In genomic region chr12:101761347-101761746, GRCh38 we compare ENCODE assay signal across 17 cellular contexts. TPM values are rescaled to one million over a fixed set of nuclear protein-coding genes. Genes with fewer than 3 reads are reported as not detected.
"Had no signal": no experiment of that assay in that cellular context is flagged by ENCODE, and none has a peak within 500 bp of the region (broad histone marks: within the 10 kb centered on the region; RNA-seq: fewer than 3 reads in every experiment).

No MANE protein-coding gene starts in this region.

- DNase-seq: activated CD4-positive, alpha-beta T cell treated with anti-CD3 and anti-CD28 coated beads, Interleukin-2, amount 10 ng/mL, durations not matched to agents 7 days and 5 days; activated CD4-positive, CD25-positive, alpha-beta regulatory T cell; activated CD8-positive, alpha-beta memory T cell treated with anti-CD3 and anti-CD28 coated beads for 24 hours; activated naive CD4-positive, alpha-beta T cell treated with anti-CD3 and anti-CD28 coated beads, Interleukin-2, amount 10 ng/mL, durations not matched to agents 7 days and 5 days; adrenal gland; erythroblast; foreskin melanocyte; heart right ventricle; left ventricle myocardium inferior; T-helper 17 cell; uterus had no signal

- H3K4me1 ChIP-seq: adrenal gland, neural progenitor cell, parathyroid adenoma, uterus had no signal

- H2AFZ ChIP-seq: neural progenitor cell, parathyroid adenoma had no signal

- H3K27ac ChIP-seq: adrenal gland, heart right ventricle, left ventricle myocardium inferior, neural progenitor cell, parathyroid adenoma, uterus had no signal

- H3K4me1 Mint-ChIP-seq: activated CD4-positive, alpha-beta T cell treated with anti-CD3 and anti-CD28 coated beads, Interleukin-2, amount 10 ng/mL, durations not matched to agents 7 days and 5 days; activated naive CD4-positive, alpha-beta T cell treated with anti-CD3 and anti-CD28 coated beads, Interleukin-2, amount 10 ng/mL, durations not matched to agents 7 days and 5 days; central memory CD8-positive, alpha-beta T cell; neural progenitor cell; T-helper 17 cell had no signal

- H3K9ac ChIP-seq: neural progenitor cell, parathyroid adenoma had no signal

- H3K9me3 Mint-ChIP-seq: activated CD4-positive, alpha-beta T cell treated with anti-CD3 and anti-CD28 coated beads, Interleukin-2, amount 10 ng/mL, durations not matched to agents 7 days and 5 days; activated naive CD4-positive, alpha-beta T cell treated with anti-CD3 and anti-CD28 coated beads, Interleukin-2, amount 10 ng/mL, durations not matched to agents 7 days and 5 days; central memory CD8-positive, alpha-beta T cell; dendritic cell treated with granulocyte-macrophage colony-stimulating factor and Interleukin-4, amounts not matched to agents 40 ng/mL and 50 ng/mL, for 4 days; neural progenitor cell had no signal

- H3K4me3 Mint-ChIP-seq: activated CD4-positive, alpha-beta T cell treated with anti-CD3 and anti-CD28 coated beads, Interleukin-2, amount 10 ng/mL, durations not matched to agents 7 days and 5 days; activated naive CD4-positive, alpha-beta T cell treated with anti-CD3 and anti-CD28 coated beads, Interleukin-2, amount 10 ng/mL, durations not matched to agents 7 days and 5 days; central memory CD8-positive, alpha-beta T cell; dendritic cell treated with granulocyte-macrophage colony-stimulating factor and Interleukin-4, amounts not matched to agents 40 ng/mL and 50 ng/mL, for 4 days; neural progenitor cell; T-helper 17 cell had no signal

- ATAC-seq: heart right ventricle, T-helper 17 cell had no signal

- H3K9me3 ChIP-seq: adrenal gland, heart right ventricle, left ventricle myocardium inferior, uterus had no signal

- H3K4me2 ChIP-seq: neural progenitor cell had no signal

- H3K4me3 ChIP-seq: adrenal gland, heart right ventricle, left ventricle myocardium inferior, neural progenitor cell, skin epidermis, uterus had no signal

- H3K27me3 ChIP-seq: adrenal gland, heart right ventricle, neural progenitor cell, uterus had no signal

- H3K27me3 Mint-ChIP-seq: activated CD4-positive, alpha-beta T cell treated with anti-CD3 and anti-CD28 coated beads, Interleukin-2, amount 10 ng/mL, durations not matched to agents 7 days and 5 days; activated naive CD4-positive, alpha-beta T cell treated with anti-CD3 and anti-CD28 coated beads, Interleukin-2, amount 10 ng/mL, durations not matched to agents 7 days and 5 days; central memory CD8-positive, alpha-beta T cell; dendritic cell treated with granulocyte-macrophage colony-stimulating factor and Interleukin-4, amounts not matched to agents 40 ng/mL and 50 ng/mL, for 4 days; T-helper 17 cell had no signal

- H3K36me3 ChIP-seq: neural progenitor cell, uterus had no signal

- H3K79me2 ChIP-seq: parathyroid adenoma had no signal

- H3K27ac Mint-ChIP-seq: activated CD4-positive, alpha-beta T cell treated with anti-CD3 and anti-CD28 coated beads, Interleukin-2, amount 10 ng/mL, durations not matched to agents 7 days and 5 days; activated naive CD4-positive, alpha-beta T cell treated with anti-CD3 and anti-CD28 coated beads, Interleukin-2, amount 10 ng/mL, durations not matched to agents 7 days and 5 days; dendritic cell treated with granulocyte-macrophage colony-stimulating factor and Interleukin-4, amounts not matched to agents 40 ng/mL and 50 ng/mL, for 4 days; neural progenitor cell; T-helper 17 cell had no signal

RNA-seq across cellular contexts. Expression of gene SYCP3, which starts 22.1 kb away (rescaled TPM):
- total RNA-seq: left ventricle myocardium inferior, mesenteric fat pad had no signal
